20 cellular contexts compared by ENCODE assay signal in the genomic region with DNA sequence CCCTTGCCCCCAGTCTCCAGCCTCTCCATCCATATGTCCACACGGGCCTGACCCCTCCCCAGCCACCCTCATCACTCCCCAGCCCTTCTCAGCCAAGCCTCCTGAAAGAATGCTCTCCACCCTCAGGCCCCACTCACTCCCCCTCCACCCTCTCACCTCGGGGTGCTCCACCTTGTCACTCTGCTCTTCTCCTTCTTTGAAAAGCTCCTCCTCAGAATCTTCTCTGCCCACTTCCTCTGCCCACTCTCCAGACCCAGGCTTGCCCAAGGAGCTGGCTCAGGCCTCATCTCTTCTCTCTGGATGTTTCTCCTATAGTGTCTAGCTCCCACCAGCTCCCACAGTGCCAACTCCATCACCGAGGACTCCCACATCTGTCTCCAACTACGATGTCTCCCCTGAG. TPM values are rescaled to one million over a fixed set of nuclear protein-coding genes. Genes with fewer than 3 reads are reported as not detected.
"Had no signal": no experiment of that assay in that cellular context is flagged by ENCODE, and none has a peak within 500 bp of the region (broad histone marks: within the 10 kb centered on the region; RNA-seq: fewer than 3 reads in every experiment).

No MANE protein-coding gene starts in this region.

- H3K36me3 Mint-ChIP-seq: brain had no signal

- ATAC-seq: effector memory CD8-positive, alpha-beta T cell; foreskin keratinocyte; left ventricle myocardium superior; pancreas; sciatic nerve had no signal

- H3K4me3 Mint-ChIP-seq: activated naive CD4-positive, alpha-beta T cell treated with anti-CD3 and anti-CD28 coated beads for 36 hours; activated T-helper 1 cell treated with anti-CD3 and anti-CD28 coated beads, Interleukin-12 subunit alpha, Interleukin-12 subunit beta, Interleukin-2, Interleukin-4 antibody, amounts not matched to agents 30 ng/mL and 10 ng/mL and 1 ng/mL, durations not matched to agents 14 hours and 24 hours and 36 hours; brain; effector memory CD8-positive, alpha-beta T cell had no signal

- H3K27ac Mint-ChIP-seq: activated naive CD4-positive, alpha-beta T cell treated with anti-CD3 and anti-CD28 coated beads for 36 hours; activated T-helper 1 cell treated with anti-CD3 and anti-CD28 coated beads, Interleukin-12 subunit alpha, Interleukin-12 subunit beta, Interleukin-2, Interleukin-4 antibody, amounts not matched to agents 30 ng/mL and 10 ng/mL and 1 ng/mL, durations not matched to agents 14 hours and 24 hours and 36 hours had no signal

- H3K27me3 Mint-ChIP-seq: effector memory CD8-positive, alpha-beta T cell had no signal

- H3K27me3 ChIP-seq: foreskin keratinocyte, pancreas, SJSA1, spleen, thyroid gland, uterus had no signal

- H3K27ac ChIP-seq: foreskin keratinocyte, pancreas, SJSA1, spleen, thyroid gland, uterus, VCaP had no signal

- H3K36me3 ChIP-seq: pancreas, SJSA1, spleen, thyroid gland, uterus had no signal

- H3K9me3 Mint-ChIP-seq: activated naive CD4-positive, alpha-beta T cell treated with anti-CD3 and anti-CD28 coated beads for 36 hours; activated T-helper 1 cell treated with anti-CD3 and anti-CD28 coated beads, Interleukin-12 subunit alpha, Interleukin-12 subunit beta, Interleukin-2, Interleukin-4 antibody, amounts not matched to agents 30 ng/mL and 10 ng/mL and 1 ng/mL, durations not matched to agents 14 hours and 24 hours and 36 hours; effector memory CD8-positive, alpha-beta T cell had no signal

- FAIRE-seq: pancreas had no signal

- H3K4me1 ChIP-seq: pancreas, uterus had no signal

- H3K4me3 ChIP-seq: pancreas, SJSA1, spleen, thyroid gland, uterus had no signal

- DNase-seq: activated CD4-positive, alpha-beta T cell treated with anti-CD3 and anti-CD28 coated beads for 1 hour; activated CD8-positive, alpha-beta memory T cell treated with anti-CD3 and anti-CD28 coated beads, Interleukin-2, amount 50 U/mL, for 48 hours; activated naive CD4-positive, alpha-beta T cell treated with anti-CD3 and anti-CD28 coated beads for 36 hours; amygdala; dermis blood vessel endothelial cell; effector memory CD8-positive, alpha-beta T cell; foreskin keratinocyte; kidney glomerular epithelial cell; left ventricle myocardium superior; mesendoderm; pancreas; spleen; thyroid gland; uterus had no signal

- H3K9me3 ChIP-seq: pancreas, SJSA1, spleen, thyroid gland, uterus had no signal

RNA-seq across cellular contexts. Expression of a gene that starts 13.9 kb away (rescaled TPM):
- polyA plus RNA-seq: neural cell had no signal

RNA-seq across cellular contexts. Expression of a gene that starts 27.3 kb away (rescaled TPM):
- total RNA-seq: activated naive CD4-positive, alpha-beta T cell treated with anti-CD3 and anti-CD28 coated beads for 36 hours; left ventricle myocardium superior; SJSA1; spleen had no signal
